ENCODE assay signal across 24 cellular contexts in the genomic region with DNA sequence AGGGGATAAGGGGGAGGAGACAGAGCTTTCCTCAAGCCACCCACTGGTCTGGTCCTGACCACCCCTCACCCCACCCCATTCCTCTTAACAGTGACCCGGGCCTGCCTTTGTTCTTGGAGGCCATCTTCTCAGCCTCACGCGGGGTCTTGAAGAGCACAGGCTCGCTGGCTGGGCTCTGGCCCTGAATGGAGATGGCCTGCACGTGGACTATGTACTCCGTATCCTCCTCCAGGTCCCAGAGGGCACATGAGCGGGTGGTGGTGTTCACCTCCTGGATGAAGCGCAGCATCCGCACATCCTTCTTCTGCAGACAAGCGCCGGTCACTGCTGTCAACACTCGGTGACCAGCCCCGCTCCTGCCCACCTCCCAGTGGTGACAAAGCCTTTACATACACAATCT. TPM values are rescaled to one million over a fixed set of nuclear protein-coding genes. Genes with fewer than 3 reads are reported as not detected.
A peak's percentile ranks its signal among the peaks of the same experiment; 100 is the strongest.
DNase-seq lines count a peak whose midpoint lies in the region; FAIRE-seq and TF ChIP-seq lines count a peak whose summit lies in the region.
"Had no signal": no experiment of that assay in that cellular context is flagged by ENCODE, and none has a peak within 500 bp of the region (broad histone marks: within the 10 kb centered on the region; RNA-seq: fewer than 3 reads in every experiment).

No MANE protein-coding gene starts in this region.

- H3K36me3 Mint-ChIP-seq in type B pancreatic cell: peaks cover 19% of the 10 kb centered on the region

- H3K27me3 ChIP-seq in bronchial epithelial cell (ENCODE audit: control insufficient read depth, insufficient read depth, low read length) (peaks cover 8% of the 10 kb centered on the region), stomach (peaks cover 0 to 35% (median 24%) of the 10 kb centered on the region in 3 donors)
- H3K27me3 ChIP-seq: BE2C had no signal

- peaks cover 27% of the 10 kb centered on the region for H3K4me1 Mint-ChIP-seq in type B pancreatic cell (ENCODE audit: unreplicated experiment)

- DNase-seq in activated effector memory CD4-positive, alpha-beta T cell treated with anti-CD3 and anti-CD28 coated beads, Interleukin-2, amount 50 U/mL, for 16 hours: peak; percentile 31
- no peak for DNase-seq in activated effector memory CD4-positive, alpha-beta T cell treated with Interleukin-2 at 50 U/mL for 16 hours
- DNase-seq in bronchial epithelial cell (ENCODE audit: low read depth) (no peak), mesenteric fat pad (ENCODE audit: low spot score) (peak; percentile 57), type B pancreatic cell (ENCODE audit: extremely low spot score, unreplicated experiment) (no peak), middle frontal gyrus (ENCODE audit: extremely low spot score, low spot score) (no peak), stomach (no peak), NCI-H2171 treated with DMSO at 0.1 percent for 48 hours (lab: John Stamatoyannopoulos, UW) (no peak)
- DNase-seq: BE2C; C1 segment of cervical spinal cord; CD4-positive, CD25-positive, alpha-beta regulatory T cell; CD8-positive, alpha-beta memory T cell; COR-L47; DMS 273 treated with DMSO at 0.1 percent for 48 hours; DMS53; DND-41; EL; H9 had no signal

- H3K4me1 ChIP-seq in stomach: peaks cover 12 to 45% (median 31%) of the 10 kb centered on the region in 4 donors
- H3K4me1 ChIP-seq: BE2C had no signal

- intact Hi-C loops in stomach (cut with DNase I; ENCODE audit: low total_unique reads): no loop called here

- WGBS in stomach, 5 donors: 92 to 94% (median 94%) methylated on average over 13 of the region's 13 CpGs

- peaks cover 27% of the 10 kb centered on the region for H3K27me3 Mint-ChIP-seq in type B pancreatic cell

- no peak overlapping the region for H3K4me3 ChIP-seq in bronchial epithelial cell (ENCODE audit: low read depth, low read length)
- no peak overlapping the region for H3K4me3 ChIP-seq in stomach
- H3K4me3 ChIP-seq: GM12878 had no signal

- peak; percentile 7 for FAIRE-seq in bronchial epithelial cell (lab: Jason Lieb, UNC)
- FAIRE-seq: GM12878, H1 had no signal

- peak overlapping the region; percentile 14 for H3K4me3 Mint-ChIP-seq in type B pancreatic cell
- H3K4me3 Mint-ChIP-seq: CD4-positive, CD25-positive, alpha-beta regulatory T cell; H9 had no signal

- no peaks in the 10 kb centered on the region for H3K9me3 ChIP-seq in stomach
- H3K9me3 ChIP-seq: BE2C had no signal

- no peak overlapping the region for H3K27ac Mint-ChIP-seq in type B pancreatic cell
- H3K27ac Mint-ChIP-seq: CD4-positive, CD25-positive, alpha-beta regulatory T cell; H9 had no signal

- no peaks in the 10 kb centered on the region for H3K9me3 Mint-ChIP-seq in type B pancreatic cell
- H3K9me3 Mint-ChIP-seq: CD8-positive, alpha-beta memory T cell; H9 had no signal

- peaks cover 3% of the 10 kb centered on the region for H3K36me3 ChIP-seq in bronchial epithelial cell (ENCODE audit: control insufficient read depth, insufficient read depth, low read length)
- peaks cover 0 to 27% (median 17%) of the 10 kb centered on the region in 4 donors for H3K36me3 ChIP-seq in stomach
- H3K36me3 ChIP-seq: BE2C had no signal

- TF ChIP-seq EP300 in stomach (IDR thresholded peaks at IDR 0.05): no peak

- H3K27ac ChIP-seq in stomach: no peak overlapping the region
- H3K27ac ChIP-seq: HL-60 had no signal

- no peak for TF ChIP-seq CTCF in bronchial epithelial cell (IDR thresholded peaks at IDR 0.05; ENCODE audit: insufficient read depth, low read length, severe bottlenecking)
- no peak for TF ChIP-seq CTCF in type B pancreatic cell (conservative IDR thresholded peaks at IDR 0.05)
- TF ChIP-seq CTCF in stomach (IDR thresholded peaks at IDR 0.05): no peak

- TF ChIP-seq POLR2A in stomach (IDR thresholded peaks at IDR 0.05): no peak

RNA-seq across cellular contexts. Expression of gene FNDC5, which starts 2.6 kb away (rescaled TPM):
- total RNA-seq in bronchial epithelial cell (not detected in 2 replicates), mesenteric fat pad (0.96 TPM), type B pancreatic cell (ENCODE audit: low replicate concordance) (20.0 and 49.9 TPM in 2 replicates), stomach (10 to 100 TPM in 2 of 5 donors, 1 to 10 TPM in 1, under 1 TPM in 1, not detected in 1; 0.89 to 21.0 (median 6.9) TPM)
- 1 to 10 TPM; 2.0 to 9.9 (median 6.7) TPM for polyA plus RNA-seq in stomach
- total RNA-seq: A172; CD4-positive, CD25-positive, alpha-beta regulatory T cell; CD8-positive, alpha-beta memory T cell; GM12878 had no signal
- polyA plus RNA-seq: CD4-positive, CD25-positive, alpha-beta regulatory T cell had no signal

RNA-seq across cellular contexts. Expression of gene HPCA, which starts 18.2 kb away (rescaled TPM):
- total RNA-seq in bronchial epithelial cell (not detected in 2 replicates), mesenteric fat pad (not detected), type B pancreatic cell (ENCODE audit: low replicate concordance) (1.0 and 2.0 TPM in 2 replicates), stomach (1 to 10 TPM in 1 of 5 donors, not detected in 4; 4.9 TPM)
- under 1 TPM in 2 of 3 donors, not detected in 1; 0.30 to 0.75 TPM for polyA plus RNA-seq in stomach
- total RNA-seq: A172; CD4-positive, CD25-positive, alpha-beta regulatory T cell; CD8-positive, alpha-beta memory T cell; G401; GM12878; HT1080 had no signal
- polyA plus RNA-seq: CD4-positive, CD25-positive, alpha-beta regulatory T cell; CD8-positive, alpha-beta memory T cell had no signal

RNA-seq across cellular contexts. Expression of gene TMEM54, which starts 33.1 kb away (rescaled TPM):
- total RNA-seq in bronchial epithelial cell: 112 and 167 TPM in 2 replicates
- total RNA-seq in mesenteric fat pad: 26.8 TPM
- 42.1 and 129 TPM in 2 replicates for total RNA-seq in type B pancreatic cell (ENCODE audit: low replicate concordance)
- 100 to 1,000 TPM in 3 of 5 donors, 10 to 100 TPM in 2; 34.9 to 408 (median 195) TPM for total RNA-seq in stomach
- 100 to 1,000 TPM; 104 to 249 (median 122) TPM for polyA plus RNA-seq in stomach
- total RNA-seq: CD4-positive, CD25-positive, alpha-beta regulatory T cell had no signal
- polyA plus RNA-seq: CD4-positive, CD25-positive, alpha-beta regulatory T cell; CD8-positive, alpha-beta memory T cell had no signal

RNA-seq across cellular contexts. Expression of gene S100PBP, which starts 50.6 kb away (rescaled TPM):
- total RNA-seq in bronchial epithelial cell (20.5 and 30.3 TPM in 2 replicates), mesenteric fat pad (25.0 TPM), type B pancreatic cell (ENCODE audit: low replicate concordance) (27.0 and 53.8 TPM in 2 replicates), stomach (100 to 1,000 TPM in 1 of 5 donors, 10 to 100 TPM in 3, 1 to 10 TPM in 1; 2.9 to 253 (median 40.6) TPM)
- 1 to 10 TPM; 5.7 to 9.3 (median 6.7) TPM for polyA plus RNA-seq in stomach

RNA-seq across cellular contexts. Expression of gene YARS1, which starts 50.9 kb away (rescaled TPM):
- 195 and 234 TPM in 2 replicates for total RNA-seq in bronchial epithelial cell
- 125 TPM for total RNA-seq in mesenteric fat pad
- 83.7 and 103 TPM in 2 replicates for total RNA-seq in type B pancreatic cell (ENCODE audit: low replicate concordance)
- total RNA-seq in stomach: 10 to 100 TPM; 26.9 to 99.1 (median 64.4) TPM
- 10 to 100 TPM; 44.5 to 53.0 (median 47.8) TPM for polyA plus RNA-seq in stomach

Comparison
In these comparisons a context has a peak if more than half of its experiments do, and no peak if none do; other contexts are left out.
1. DNase-seq: peak in activated effector memory CD4-positive, alpha-beta T cell treated with anti-CD3 and anti-CD28 coated beads, Interleukin-2, amount 50 U/mL, for 16 hours (single experiment) and mesenteric fat pad (single experiment); none in activated effector memory CD4-positive, alpha-beta T cell treated with Interleukin-2 at 50 U/mL for 16 hours (single experiment), bronchial epithelial cell (single experiment), type B pancreatic cell (single experiment), middle frontal gyrus (single experiment), stomach (single experiment) and NCI-H2171 treated with DMSO at 0.1 percent for 48 hours (single experiment).